In genomic region chr14:35286707-35287106, GRCh38 we compare ENCODE assay signal across 13 cellular contexts. TPM values are rescaled to one million over a fixed set of nuclear protein-coding genes. Genes with fewer than 3 reads are reported as not detected.
A peak's percentile ranks its signal among the peaks of the same experiment; 100 is the strongest.
DNase-seq lines count a peak whose midpoint lies in the region; ATAC-seq and TF ChIP-seq lines count a peak whose summit lies in the region.
"Had no signal": no experiment of that assay in that cellular context is flagged by ENCODE, and none has a peak within 500 bp of the region (broad histone marks: within the 10 kb centered on the region; RNA-seq: fewer than 3 reads in every experiment).

No MANE protein-coding gene starts in this region.

- peak overlapping the region; percentile 62 to 88 (median 81) for H3K27ac Mint-ChIP-seq in CD4-positive, alpha-beta memory T cell
- peak overlapping the region; percentile 92 for H3K27ac Mint-ChIP-seq in T-helper 2 cell treated with Interferon-gamma antibody and Interleukin-4, amounts not matched to agents 5 μg/mL and 100 μg/mL, for 36 hours
- H3K27ac Mint-ChIP-seq in naive thymus-derived CD8-positive, alpha-beta T cell: peak overlapping the region; percentile 30 to 95 (median 86)

- H3K79me2 ChIP-seq in MM.1S (ENCODE audit: low read length): no peaks in the 10 kb centered on the region

- POLR2A ChIA-PET in CD4-positive, alpha-beta memory T cell (lab: Charles Lee; ENCODE audit: partially characterized antibody): interaction anchor here (0.8 to 4.4 kb wide), 3 partner anchors 10 to 118 kb away, joined by 3 to 33 read pairs (median 4); partner anchors contain the start of gene NFKBIA
- POLR2A ChIA-PET in naive thymus-derived CD8-positive, alpha-beta T cell (lab: Charles Lee): interaction anchor here (0.7 to 1.3 kb wide), 4 partner anchors 22 to 130 kb away, joined by 3 to 8 read pairs (median 3); partner anchors contain the start of gene NFKBIA

- no peaks in the 10 kb centered on the region for H3K9me3 ChIP-seq in CD4-positive, alpha-beta memory T cell (ENCODE audit: control insufficient read depth in 1 of 2, low read length in 2 of 2)
- H3K9me3 ChIP-seq in MM.1S (replicated peaks; ENCODE audit: insufficient read depth, low read length) (no peaks in the 10 kb centered on the region), Peyer's patch (no peaks in the 10 kb centered on the region)

- peaks cover 30 to 52% (median 37%) of the 10 kb centered on the region in 4 donors for H3K4me1 Mint-ChIP-seq in CD4-positive, alpha-beta memory T cell
- peaks cover 42% of the 10 kb centered on the region for H3K4me1 Mint-ChIP-seq in T-helper 2 cell treated with Interferon-gamma antibody and Interleukin-4, amounts not matched to agents 5 μg/mL and 100 μg/mL, for 36 hours (ENCODE audit: low read depth)
- peaks cover 15 to 50% (median 34%) of the 10 kb centered on the region in 4 donors for H3K4me1 Mint-ChIP-seq in naive thymus-derived CD8-positive, alpha-beta T cell

- H3K9me3 Mint-ChIP-seq in CD4-positive, alpha-beta memory T cell: no peaks in the 10 kb centered on the region
- H3K9me3 Mint-ChIP-seq in T-helper 2 cell treated with Interferon-gamma antibody and Interleukin-4, amounts not matched to agents 5 μg/mL and 100 μg/mL, for 36 hours: no peaks in the 10 kb centered on the region
- H3K9me3 Mint-ChIP-seq in naive thymus-derived CD8-positive, alpha-beta T cell: no peaks in the 10 kb centered on the region
- H3K9me3 Mint-ChIP-seq: H9, nephron had no signal

- H3K4me3 ChIP-seq in CD4-positive, alpha-beta memory T cell (ENCODE audit: low read length in 2 of 2): no peak overlapping the region
- H3K4me3 ChIP-seq in MM.1S (ENCODE audit: low read length): no peak overlapping the region
- H3K4me3 ChIP-seq in Peyer's patch: no peak overlapping the region

- no peaks in the 10 kb centered on the region for H3K9me2 ChIP-seq in MM.1S (replicated peaks; ENCODE audit: insufficient read depth, low read length)

- H3K27me3 Mint-ChIP-seq in CD4-positive, alpha-beta memory T cell: no peaks in the 10 kb centered on the region
- H3K27me3 Mint-ChIP-seq in T-helper 2 cell treated with Interferon-gamma antibody and Interleukin-4, amounts not matched to agents 5 μg/mL and 100 μg/mL, for 36 hours (ENCODE audit: low read depth): no peaks in the 10 kb centered on the region
- no peaks in the 10 kb centered on the region for H3K27me3 Mint-ChIP-seq in naive thymus-derived CD8-positive, alpha-beta T cell

- no peaks in the 10 kb centered on the region for H4K20me1 ChIP-seq in MM.1S (ENCODE audit: insufficient read depth, low read length)

- H3K4me2 ChIP-seq in MM.1S (ENCODE audit: low read depth, low read length): no peak overlapping the region

- peak in 1 of 2 donors; percentile 27 for ATAC-seq in naive thymus-derived CD8-positive, alpha-beta T cell
- ATAC-seq in GM19467 (IDR thresholded peaks at IDR 0.05; ENCODE audit: unreplicated experiment): no peak

- H3K36me3 ChIP-seq in CD4-positive, alpha-beta memory T cell (ENCODE audit: insufficient read depth, low read length): no peaks in the 10 kb centered on the region
- H3K36me3 ChIP-seq in MM.1S (replicated peaks; ENCODE audit: insufficient read depth, low read length): no peaks in the 10 kb centered on the region
- no peaks in the 10 kb centered on the region for H3K36me3 ChIP-seq in Peyer's patch

- CTCF ChIA-PET in CD4-positive, alpha-beta memory T cell (lab: Charles Lee; ENCODE audit: partially characterized antibody): interaction anchor here (0.8 to 1.3 kb wide), 5 partner anchors 11 to 163 kb away, joined by 3 to 4 read pairs (median 3); no protein-coding TSS in a partner anchor

- peak in 1 of 5 donors; percentile 8 for DNase-seq in CD4-positive, alpha-beta memory T cell
- peak; percentile 60 for DNase-seq in KG1 (lab: John Stamatoyannopoulos, UW)
- DNase-seq in T-helper 2 cell treated with Interferon-gamma antibody and Interleukin-4, amounts not matched to agents 5 μg/mL and 100 μg/mL, for 36 hours (ENCODE audit: low spot score): no peak
- no peak for DNase-seq in naive thymus-derived CD8-positive, alpha-beta T cell
- DNase-seq in MM.1S: no peak
- DNase-seq in NCI-H2107 treated with DMSO at 0.1 percent for 48 hours (lab: John Stamatoyannopoulos, UW; ENCODE audit: unreplicated experiment): no peak
- DNase-seq in Peyer's patch: no peak
- DNase-seq: H9, small intestine had no signal

- H3K27me3 ChIP-seq in CD4-positive, alpha-beta memory T cell (ENCODE audit: insufficient read depth, low read length): no peaks in the 10 kb centered on the region
- no peaks in the 10 kb centered on the region for H3K27me3 ChIP-seq in MM.1S (replicated peaks; ENCODE audit: insufficient read depth, low read length)
- no peaks in the 10 kb centered on the region for H3K27me3 ChIP-seq in Peyer's patch

- TF ChIP-seq CTCF in MM.1S (IDR thresholded peaks at IDR 0.05; ENCODE audit: low read length): no peak
- no peak for TF ChIP-seq CTCF in Peyer's patch (IDR thresholded peaks at IDR 0.05)

- H3K27ac ChIP-seq in CD4-positive, alpha-beta memory T cell (ENCODE audit: low read depth, low read length): no peak overlapping the region
- H3K27ac ChIP-seq in MM.1S (ENCODE audit: low read length): no peak overlapping the region; the same call in 1 of the 2 replicates
- H3K27ac ChIP-seq in Peyer's patch: peak overlapping the region in 1 of 4 donors; percentile 40
- H3K27ac ChIP-seq: C4-2B, VCaP had no signal

- H3F3A ChIP-seq in MM.1S (ENCODE audit: insufficient read depth, low read length): peaks cover 24% of the 10 kb centered on the region

- H3K4me3 Mint-ChIP-seq in CD4-positive, alpha-beta memory T cell: peak overlapping the region in 4 of 8 donors; percentile 1 to 73 (median 30)
- peak overlapping the region; percentile 55 for H3K4me3 Mint-ChIP-seq in T-helper 2 cell treated with Interferon-gamma antibody and Interleukin-4, amounts not matched to agents 5 μg/mL and 100 μg/mL, for 36 hours
- H3K4me3 Mint-ChIP-seq in naive thymus-derived CD8-positive, alpha-beta T cell: peak overlapping the region in 6 of 10 donors; percentile 18 to 76 (median 48)
- H3K4me3 Mint-ChIP-seq: H9, nephron had no signal

- peaks cover 8 to 11% of the 10 kb centered on the region in 2 donors for H3K36me3 Mint-ChIP-seq in CD4-positive, alpha-beta memory T cell
- H3K36me3 Mint-ChIP-seq in T-helper 2 cell treated with Interferon-gamma antibody and Interleukin-4, amounts not matched to agents 5 μg/mL and 100 μg/mL, for 36 hours (ENCODE audit: low read depth): peaks cover 16% of the 10 kb centered on the region
- H3K36me3 Mint-ChIP-seq in naive thymus-derived CD8-positive, alpha-beta T cell: peaks cover 0 to 4% (median 3%) of the 10 kb centered on the region in 3 donors

- H3K9ac ChIP-seq in MM.1S (ENCODE audit: low read length): no peak overlapping the region

- no peak overlapping the region for H2AFZ ChIP-seq in MM.1S (ENCODE audit: low read length)

- intact Hi-C loops in CD4-positive, alpha-beta memory T cell (cut with micrococcal nuclease): no loop called here

- peaks cover 36% of the 10 kb centered on the region for H3K4me1 ChIP-seq in CD4-positive, alpha-beta memory T cell (ENCODE audit: insufficient read depth, low read length)
- H3K4me1 ChIP-seq in MM.1S (ENCODE audit: low read length): peaks cover 15% of the 10 kb centered on the region
- no peaks in the 10 kb centered on the region for H3K4me1 ChIP-seq in Peyer's patch

- TF ChIP-seq POLR2A in Peyer's patch (IDR thresholded peaks at IDR 0.05): no peak

RNA-seq across cellular contexts. Expression of gene PSMA6, which starts 5.5 kb away (rescaled TPM):
- total RNA-seq in CD4-positive, alpha-beta memory T cell: 10 to 100 TPM; 84.6 to 86.2 TPM
- polyA plus RNA-seq in CD4-positive, alpha-beta memory T cell: 100 to 1,000 TPM; 329 to 413 TPM
- total RNA-seq in naive thymus-derived CD8-positive, alpha-beta T cell: 100 to 1,000 TPM; 104 to 126 TPM
- 100 to 1,000 TPM; 256 to 378 (median 273) TPM for polyA plus RNA-seq in naive thymus-derived CD8-positive, alpha-beta T cell
- total RNA-seq in Peyer's patch: 100 to 1,000 TPM in 3 of 4 donors, 10 to 100 TPM in 1; 73.6 to 136 (median 116) TPM
